In the genomic region with DNA sequence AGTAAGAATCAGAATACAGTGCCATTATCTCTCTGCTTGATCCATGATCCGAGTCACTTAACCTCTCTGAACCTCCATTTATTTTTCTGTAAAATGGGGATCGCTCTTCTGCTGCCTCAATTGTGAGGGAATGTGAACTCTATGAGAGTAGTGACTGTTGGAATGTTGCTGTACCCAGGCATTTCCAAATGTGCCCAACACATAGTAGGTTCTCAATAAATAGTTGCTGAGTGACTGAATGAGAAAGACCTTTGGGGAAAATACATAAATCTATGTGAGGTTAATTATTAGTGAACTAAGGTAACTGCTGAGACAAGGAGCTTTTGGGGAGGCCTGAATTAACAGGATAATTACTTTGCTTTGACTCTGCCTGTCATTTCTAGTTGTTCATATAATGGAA, we compare ENCODE assay signal across 32 cellular contexts. TPM values are rescaled to one million over a fixed set of nuclear protein-coding genes. Genes with fewer than 3 reads are reported as not detected.
"Had no signal": no experiment of that assay in that cellular context is flagged by ENCODE, and none has a peak within 500 bp of the region (broad histone marks: within the 10 kb centered on the region; RNA-seq: fewer than 3 reads in every experiment).

No MANE protein-coding gene starts in this region.

- H3K9me3 ChIP-seq: MG63 had no signal

- H3K4me2 ChIP-seq: KMS-11 had no signal

- DNase-seq: Karpas-422, Kasumi-1, MG63, MM.1S, MV-4-11, NCI-H1048, NCI-H1092, NCI-H1092 treated with DMSO at 0.1 percent for 48 hours, NCI-H1105, NCI-H1417 treated with DMSO at 0.1 percent for 48 hours, NCI-H1436, NCI-H1436 treated with DMSO at 0.1 percent for 48 hours, NCI-H146, NCI-H187, NCI-H187 treated with DMSO at 0.1 percent for 48 hours, NCI-H1930, NCI-H2029, NCI-H2029 treated with DMSO at 0.1 percent for 48 hours, NCI-H2081, NCI-H2081 treated with DMSO at 0.1 percent for 48 hours, NCI-H2107, NCI-H2227 treated with DMSO at 0.1 percent for 48 hours, NCI-H226, NCI-H345, NCI-H446, NCI-H446 treated with DMSO at 0.1 percent for 48 hours, NCI-H510A, NCI-H510A treated with DMSO at 0.1 percent for 48 hours had no signal

- H3K27ac ChIP-seq: KMS-11 had no signal

- H3K4me3 ChIP-seq: MG63 had no signal

- H3K9ac ChIP-seq: KMS-11 had no signal

- H3K36me3 ChIP-seq: MG63 had no signal

- H3K27me3 ChIP-seq: MG63 had no signal

RNA-seq across cellular contexts. Expression of gene NR1H4, which starts 33.9 kb away (rescaled TPM):
- total RNA-seq: LHCN-M2, MCF 10A, NCI-H460 had no signal
